ENCODE assay signal across 23 cellular contexts in the genomic region with DNA sequence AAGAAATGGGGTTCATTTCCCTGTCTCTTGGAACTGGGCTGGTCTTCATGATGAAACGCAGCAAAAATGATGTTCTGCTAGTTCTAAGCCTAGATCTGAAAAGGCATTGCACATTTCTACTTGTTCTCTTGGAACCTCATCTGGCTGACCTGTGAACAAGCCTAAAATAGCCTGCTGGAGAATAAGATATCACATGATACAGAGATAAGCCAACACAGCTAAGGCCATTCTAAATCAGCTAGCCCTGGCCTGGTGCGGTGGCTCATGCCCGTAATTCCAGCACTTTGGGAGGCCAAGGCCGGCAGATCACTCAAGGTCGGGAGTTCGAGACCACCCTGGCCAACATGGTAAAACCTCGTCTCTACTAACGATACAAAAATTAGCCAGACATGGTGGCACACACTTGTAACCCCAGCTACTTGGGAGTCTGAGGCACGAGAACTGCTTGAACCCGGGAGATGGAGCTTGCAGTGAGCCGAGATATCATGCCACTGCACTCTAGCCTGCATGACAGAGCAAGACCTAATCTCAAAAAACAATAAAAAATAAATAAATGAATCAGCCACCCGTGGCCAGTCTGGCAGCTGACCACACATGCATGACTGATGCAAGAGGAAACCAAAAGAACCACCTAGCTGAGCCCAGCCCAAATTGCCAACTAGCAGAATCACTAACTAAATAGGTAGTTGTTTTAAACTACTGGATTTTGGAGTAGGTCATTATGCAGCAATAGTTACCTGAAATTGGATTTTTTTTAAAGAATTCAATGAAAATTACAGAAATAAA. TPM values are rescaled to one million over a fixed set of nuclear protein-coding genes. Genes with fewer than 3 reads are reported as not detected.
A peak's percentile ranks its signal among the peaks of the same experiment; 100 is the strongest.
DNase-seq lines count a peak whose midpoint lies in the region; ATAC-seq, FAIRE-seq and TF ChIP-seq lines count a peak whose summit lies in the region.
"Had no signal": no experiment of that assay in that cellular context is flagged by ENCODE, and none has a peak within 500 bp of the region (broad histone marks: within the 10 kb centered on the region; RNA-seq: fewer than 3 reads in every experiment).

No MANE protein-coding gene starts in this region.

- FAIRE-seq in bronchial epithelial cell (lab: Jason Lieb, UNC) (no peak), frontal cortex (lab: Jason Lieb, UNC) (no peak)
- FAIRE-seq: G401.6, GM12891, keratinocyte had no signal

- TF ChIP-seq POLR2A in NB4 (IDR thresholded peaks at IDR 0.05; ENCODE audit: extremely low read depth, insufficient read length): no peak

- H3K4me3 Mint-ChIP-seq in activated T-cell treated with anti-CD3 and anti-CD28 coated beads, Interleukin-2, amount 50 U/mL, for 72 hours: no peak overlapping the region
- no peak overlapping the region for H3K4me3 Mint-ChIP-seq in activated T-cell treated with anti-CD3 and anti-CD28 coated beads, Interleukin-2, amount 50 U/mL, for 24 hours
- H3K4me3 Mint-ChIP-seq: CD8-positive, alpha-beta T cell had no signal

- no peaks in the 10 kb centered on the region for H3K27me3 Mint-ChIP-seq in activated T-cell treated with anti-CD3 and anti-CD28 coated beads, Interleukin-2, amount 50 U/mL, for 72 hours (ENCODE audit: low read depth)
- H3K27me3 Mint-ChIP-seq in activated T-cell treated with anti-CD3 and anti-CD28 coated beads, Interleukin-2, amount 50 U/mL, for 24 hours: no peaks in the 10 kb centered on the region

- H3K9me3 Mint-ChIP-seq in activated T-cell treated with anti-CD3 and anti-CD28 coated beads, Interleukin-2, amount 50 U/mL, for 72 hours: peaks cover 3 to 4% of the 10 kb centered on the region in 2 donors
- no peaks in the 10 kb centered on the region for H3K9me3 Mint-ChIP-seq in activated T-cell treated with anti-CD3 and anti-CD28 coated beads, Interleukin-2, amount 50 U/mL, for 24 hours
- H3K9me3 Mint-ChIP-seq: CD8-positive, alpha-beta T cell had no signal

- no peaks in the 10 kb centered on the region for H3K4me1 Mint-ChIP-seq in activated T-cell treated with anti-CD3 and anti-CD28 coated beads, Interleukin-2, amount 50 U/mL, for 72 hours (ENCODE audit: low read depth)
- peaks cover 11% of the 10 kb centered on the region for H3K4me1 Mint-ChIP-seq in activated T-cell treated with anti-CD3 and anti-CD28 coated beads, Interleukin-2, amount 50 U/mL, for 24 hours (ENCODE audit: low read depth)

- peak overlapping the region; percentile 8 for H3K27ac Mint-ChIP-seq in activated T-cell treated with anti-CD3 and anti-CD28 coated beads, Interleukin-2, amount 50 U/mL, for 72 hours
- no peak overlapping the region for H3K27ac Mint-ChIP-seq in activated T-cell treated with anti-CD3 and anti-CD28 coated beads, Interleukin-2, amount 50 U/mL, for 24 hours
- H3K27ac Mint-ChIP-seq: CD8-positive, alpha-beta T cell had no signal

- H3K27me3 ChIP-seq in bronchial epithelial cell (ENCODE audit: control insufficient read depth, insufficient read depth, low read length): no peaks in the 10 kb centered on the region
- H3K27me3 ChIP-seq: Peyer's patch had no signal

- H3K36me3 ChIP-seq in bronchial epithelial cell (ENCODE audit: control insufficient read depth, insufficient read depth, low read length): no peaks in the 10 kb centered on the region
- H3K36me3 ChIP-seq: heart right ventricle, Peyer's patch had no signal

- ATAC-seq in activated T-cell treated with anti-CD3 and anti-CD28 coated beads, Interleukin-2, amount 50 U/mL, for 72 hours (replicated peaks in 1 of 2): no peak
- ATAC-seq: CD8-positive, alpha-beta T cell; heart right ventricle had no signal

- H3K4me3 ChIP-seq in NB4 (ENCODE audit: low read depth, low read length) (no peak overlapping the region), bronchial epithelial cell (ENCODE audit: low read depth, low read length) (no peak overlapping the region)
- H3K4me3 ChIP-seq: heart right ventricle, Peyer's patch, SK-N-MC had no signal

- TF ChIP-seq CTCF in NB4 (IDR thresholded peaks at IDR 0.05; ENCODE audit: low read depth, low read length): no peak
- TF ChIP-seq CTCF in bronchial epithelial cell (IDR thresholded peaks at IDR 0.05; ENCODE audit: insufficient read depth, low read length, severe bottlenecking): no peak

- H3K36me3 Mint-ChIP-seq in activated T-cell treated with anti-CD3 and anti-CD28 coated beads, Interleukin-2, amount 50 U/mL, for 72 hours (ENCODE audit: insufficient read depth in 2 of 2): peaks cover 2 to 11% of the 10 kb centered on the region in 2 donors
- H3K36me3 Mint-ChIP-seq in activated T-cell treated with anti-CD3 and anti-CD28 coated beads, Interleukin-2, amount 50 U/mL, for 24 hours (ENCODE audit: low read depth): no peaks in the 10 kb centered on the region
- H3K36me3 Mint-ChIP-seq: CD8-positive, alpha-beta T cell had no signal

- no peak for DNase-seq in activated T-cell treated with anti-CD3 and anti-CD28 coated beads, Interleukin-2, amount 50 U/mL, for 72 hours
- DNase-seq in activated T-cell treated with anti-CD3 and anti-CD28 coated beads, Interleukin-2, amount 50 U/mL, for 24 hours: no peak
- DNase-seq in NB4 (ENCODE audit: low read depth): peak; percentile 62
- peak; percentile 35 for DNase-seq in bronchial epithelial cell (ENCODE audit: low read depth)
- no peak for DNase-seq in DMS79 treated with DMSO at 0.1 percent for 48 hours (lab: John Stamatoyannopoulos, UW)
- no peak for DNase-seq in DMS79 (lab: John Stamatoyannopoulos, UW)
- no peak for DNase-seq in frontal cortex (ENCODE audit: low spot score in 2 of 2)
- DNase-seq in stimulated activated CD4-positive, alpha-beta T cell treated with anti-CD3 and anti-CD28 coated beads, Interleukin-12 subunit alpha, Interleukin-12 subunit beta, amount 100 ng/mL, for 4 hours: no peak
- DNase-seq: activated CD4-positive, alpha-beta T cell treated with anti-CD3 and anti-CD28 coated beads for 48 hours; CD8-positive, alpha-beta T cell; effector CD4-positive, alpha-beta T cell; heart right ventricle; mesendoderm; NCI-H1048; NCI-H2081; NCI-H510A treated with DMSO at 0.1 percent for 48 hours; Peyer's patch; retina had no signal

RNA-seq across cellular contexts. Expression of a gene that starts 18.0 kb away (rescaled TPM):
- total RNA-seq in activated T-cell treated with anti-CD3 and anti-CD28 coated beads, Interleukin-2, amount 50 U/mL, for 72 hours: 1 to 10 TPM in 1 of 2 donors, under 1 TPM in 1; 0.91 to 1.4 TPM
- total RNA-seq in bronchial epithelial cell (under 0.01 TPM in 2 replicates), frontal cortex (not detected)
- total RNA-seq: fibroblast of lung had no signal

RNA-seq across cellular contexts. Expression of a gene that starts 40.3 kb away (rescaled TPM):
- total RNA-seq in activated T-cell treated with anti-CD3 and anti-CD28 coated beads, Interleukin-2, amount 50 U/mL, for 72 hours: not detected
- total RNA-seq in bronchial epithelial cell (not detected in 2 replicates), frontal cortex (not detected)
- total RNA-seq: CD8-positive, alpha-beta T cell; fibroblast of lung had no signal

RNA-seq across cellular contexts. Expression of a gene that starts 48.7 kb away (rescaled TPM):
- 10 to 100 TPM in 1 of 2 donors, 1 to 10 TPM in 1; 7.6 to 19.0 TPM for total RNA-seq in activated T-cell treated with anti-CD3 and anti-CD28 coated beads, Interleukin-2, amount 50 U/mL, for 72 hours
- total RNA-seq in bronchial epithelial cell: under 0.01 TPM in 1 of 2 replicates, not detected in the other
- total RNA-seq in frontal cortex: not detected
- total RNA-seq: fibroblast of lung had no signal

Comparison
In these comparisons a context has a peak if more than half of its experiments do, and no peak if none do; other contexts are left out.
1. DNase-seq: peak in NB4 (single experiment) and bronchial epithelial cell (single experiment); none in activated T-cell treated with anti-CD3 and anti-CD28 coated beads, Interleukin-2, amount 50 U/mL, for 72 hours (0 of 2), activated T-cell treated with anti-CD3 and anti-CD28 coated beads, Interleukin-2, amount 50 U/mL, for 24 hours (single experiment), DMS79 treated with DMSO at 0.1 percent for 48 hours (single experiment), DMS79 (single experiment), frontal cortex (0 of 2) and stimulated activated CD4-positive, alpha-beta T cell treated with anti-CD3 and anti-CD28 coated beads, Interleukin-12 subunit alpha, Interleukin-12 subunit beta, amount 100 ng/mL, for 4 hours (single experiment).